Comparison of ENCODE assay signal across 1 cellular context in the genomic region with DNA sequence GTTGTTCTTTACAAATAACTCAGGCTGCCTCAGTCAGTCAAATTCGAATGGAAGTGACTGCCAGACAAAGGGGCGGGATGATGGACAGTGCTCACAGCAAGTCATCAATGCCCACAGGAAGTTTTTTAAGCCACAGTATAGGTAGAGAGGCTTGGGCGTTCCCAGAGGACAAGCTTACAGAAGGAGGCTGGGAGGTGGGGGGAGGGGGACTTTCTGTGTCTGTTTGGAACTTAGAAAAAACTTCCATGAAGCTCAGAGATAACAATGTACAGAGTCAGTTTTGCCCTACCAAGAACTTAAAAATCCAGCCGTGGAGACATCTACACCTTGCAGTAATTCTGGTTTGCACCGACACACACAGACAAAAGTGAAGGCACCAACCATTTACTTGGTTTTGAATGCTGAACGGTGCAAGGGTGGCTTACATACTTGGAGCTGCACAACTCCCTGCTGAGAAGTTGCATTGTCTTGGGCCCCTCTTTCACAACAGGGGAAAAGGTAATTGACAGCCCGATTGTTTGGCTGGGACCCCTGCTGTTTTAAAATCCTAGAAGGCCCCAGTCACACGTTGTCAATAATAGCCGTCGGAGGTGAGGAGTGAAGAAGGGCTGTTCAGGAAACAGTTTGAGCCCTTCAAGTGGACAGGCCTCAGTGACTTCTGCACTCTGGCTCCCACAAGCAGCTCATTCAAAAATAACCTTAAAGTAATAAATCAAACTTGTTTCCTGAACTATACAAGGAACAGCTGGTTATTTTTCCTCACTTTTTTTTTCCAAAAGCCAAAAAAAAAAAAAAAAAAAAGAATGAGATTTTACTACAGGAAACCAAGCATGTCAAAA.
A peak's percentile ranks its signal among the peaks of the same experiment; 100 is the strongest.
TF ChIP-seq lines count a peak whose summit lies in the region.

No MANE protein-coding gene starts in this region.

TF ChIP-seq in WTC11, 78 proteins besides CTCF, POLR2A, EP300 and RAD21 (continued from another document and continues in another):
- TF ChIP-seq, protein P1, sequence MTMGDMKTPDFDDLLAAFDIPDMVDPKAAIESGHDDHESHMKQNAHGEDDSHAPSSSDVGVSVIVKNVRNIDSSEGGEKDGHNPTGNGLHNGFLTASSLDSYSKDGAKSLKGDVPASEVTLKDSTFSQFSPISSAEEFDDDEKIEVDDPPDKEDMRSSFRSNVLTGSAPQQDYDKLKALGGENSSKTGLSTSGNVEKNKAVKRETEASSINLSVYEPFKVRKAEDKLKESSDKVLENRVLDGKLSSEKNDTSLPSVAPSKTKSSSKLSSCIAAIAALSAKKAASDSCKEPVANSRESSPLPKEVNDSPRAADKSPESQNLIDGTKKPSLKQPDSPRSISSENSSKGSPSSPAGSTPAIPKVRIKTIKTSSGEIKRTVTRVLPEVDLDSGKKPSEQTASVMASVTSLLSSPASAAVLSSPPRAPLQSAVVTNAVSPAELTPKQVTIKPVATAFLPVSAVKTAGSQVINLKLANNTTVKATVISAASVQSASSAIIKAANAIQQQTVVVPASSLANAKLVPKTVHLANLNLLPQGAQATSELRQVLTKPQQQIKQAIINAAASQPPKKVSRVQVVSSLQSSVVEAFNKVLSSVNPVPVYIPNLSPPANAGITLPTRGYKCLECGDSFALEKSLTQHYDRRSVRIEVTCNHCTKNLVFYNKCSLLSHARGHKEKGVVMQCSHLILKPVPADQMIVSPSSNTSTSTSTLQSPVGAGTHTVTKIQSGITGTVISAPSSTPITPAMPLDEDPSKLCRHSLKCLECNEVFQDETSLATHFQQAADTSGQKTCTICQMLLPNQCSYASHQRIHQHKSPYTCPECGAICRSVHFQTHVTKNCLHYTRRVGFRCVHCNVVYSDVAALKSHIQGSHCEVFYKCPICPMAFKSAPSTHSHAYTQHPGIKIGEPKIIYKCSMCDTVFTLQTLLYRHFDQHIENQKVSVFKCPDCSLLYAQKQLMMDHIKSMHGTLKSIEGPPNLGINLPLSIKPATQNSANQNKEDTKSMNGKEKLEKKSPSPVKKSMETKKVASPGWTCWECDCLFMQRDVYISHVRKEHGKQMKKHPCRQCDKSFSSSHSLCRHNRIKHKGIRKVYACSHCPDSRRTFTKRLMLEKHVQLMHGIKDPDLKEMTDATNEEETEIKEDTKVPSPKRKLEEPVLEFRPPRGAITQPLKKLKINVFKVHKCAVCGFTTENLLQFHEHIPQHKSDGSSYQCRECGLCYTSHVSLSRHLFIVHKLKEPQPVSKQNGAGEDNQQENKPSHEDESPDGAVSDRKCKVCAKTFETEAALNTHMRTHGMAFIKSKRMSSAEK (CRISPR knock-in tag; IDR thresholded peaks at IDR 0.05; ENCODE audit: borderline replicate concordance) = no peak
- no peak for TF ChIP-seq ZNF416 (CRISPR knock-in tag; IDR thresholded peaks at IDR 0.05)
- TF ChIP-seq TEAD1 (CRISPR knock-in tag; IDR thresholded peaks at IDR 0.05) = peak; percentile 20; the same call in 1 of the 2 replicates
- TF ChIP-seq, protein P2, sequence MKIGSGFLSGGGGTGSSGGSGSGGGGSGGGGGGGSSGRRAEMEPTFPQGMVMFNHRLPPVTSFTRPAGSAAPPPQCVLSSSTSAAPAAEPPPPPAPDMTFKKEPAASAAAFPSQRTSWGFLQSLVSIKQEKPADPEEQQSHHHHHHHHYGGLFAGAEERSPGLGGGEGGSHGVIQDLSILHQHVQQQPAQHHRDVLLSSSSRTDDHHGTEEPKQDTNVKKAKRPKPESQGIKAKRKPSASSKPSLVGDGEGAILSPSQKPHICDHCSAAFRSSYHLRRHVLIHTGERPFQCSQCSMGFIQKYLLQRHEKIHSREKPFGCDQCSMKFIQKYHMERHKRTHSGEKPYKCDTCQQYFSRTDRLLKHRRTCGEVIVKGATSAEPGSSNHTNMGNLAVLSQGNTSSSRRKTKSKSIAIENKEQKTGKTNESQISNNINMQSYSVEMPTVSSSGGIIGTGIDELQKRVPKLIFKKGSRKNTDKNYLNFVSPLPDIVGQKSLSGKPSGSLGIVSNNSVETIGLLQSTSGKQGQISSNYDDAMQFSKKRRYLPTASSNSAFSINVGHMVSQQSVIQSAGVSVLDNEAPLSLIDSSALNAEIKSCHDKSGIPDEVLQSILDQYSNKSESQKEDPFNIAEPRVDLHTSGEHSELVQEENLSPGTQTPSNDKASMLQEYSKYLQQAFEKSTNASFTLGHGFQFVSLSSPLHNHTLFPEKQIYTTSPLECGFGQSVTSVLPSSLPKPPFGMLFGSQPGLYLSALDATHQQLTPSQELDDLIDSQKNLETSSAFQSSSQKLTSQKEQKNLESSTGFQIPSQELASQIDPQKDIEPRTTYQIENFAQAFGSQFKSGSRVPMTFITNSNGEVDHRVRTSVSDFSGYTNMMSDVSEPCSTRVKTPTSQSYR (CRISPR knock-in tag; IDR thresholded peaks at IDR 0.05) = no peak
- no peak for TF ChIP-seq ETV6 (CRISPR knock-in tag; IDR thresholded peaks at IDR 0.05)
- TF ChIP-seq, protein P3, sequence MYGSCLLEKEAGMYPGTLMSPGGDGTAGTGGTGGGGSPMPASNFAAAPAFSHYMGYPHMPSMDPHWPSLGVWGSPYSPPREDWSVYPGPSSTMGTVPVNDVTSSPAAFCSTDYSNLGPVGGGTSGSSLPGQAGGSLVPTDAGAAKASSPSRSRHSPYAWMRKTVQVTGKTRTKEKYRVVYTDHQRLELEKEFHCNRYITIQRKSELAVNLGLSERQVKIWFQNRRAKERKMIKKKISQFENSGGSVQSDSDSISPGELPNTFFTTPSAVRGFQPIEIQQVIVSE (CRISPR knock-in tag; IDR thresholded peaks at IDR 0.05; ENCODE audit: borderline replicate concordance) = no peak
- TF ChIP-seq, protein P4, sequence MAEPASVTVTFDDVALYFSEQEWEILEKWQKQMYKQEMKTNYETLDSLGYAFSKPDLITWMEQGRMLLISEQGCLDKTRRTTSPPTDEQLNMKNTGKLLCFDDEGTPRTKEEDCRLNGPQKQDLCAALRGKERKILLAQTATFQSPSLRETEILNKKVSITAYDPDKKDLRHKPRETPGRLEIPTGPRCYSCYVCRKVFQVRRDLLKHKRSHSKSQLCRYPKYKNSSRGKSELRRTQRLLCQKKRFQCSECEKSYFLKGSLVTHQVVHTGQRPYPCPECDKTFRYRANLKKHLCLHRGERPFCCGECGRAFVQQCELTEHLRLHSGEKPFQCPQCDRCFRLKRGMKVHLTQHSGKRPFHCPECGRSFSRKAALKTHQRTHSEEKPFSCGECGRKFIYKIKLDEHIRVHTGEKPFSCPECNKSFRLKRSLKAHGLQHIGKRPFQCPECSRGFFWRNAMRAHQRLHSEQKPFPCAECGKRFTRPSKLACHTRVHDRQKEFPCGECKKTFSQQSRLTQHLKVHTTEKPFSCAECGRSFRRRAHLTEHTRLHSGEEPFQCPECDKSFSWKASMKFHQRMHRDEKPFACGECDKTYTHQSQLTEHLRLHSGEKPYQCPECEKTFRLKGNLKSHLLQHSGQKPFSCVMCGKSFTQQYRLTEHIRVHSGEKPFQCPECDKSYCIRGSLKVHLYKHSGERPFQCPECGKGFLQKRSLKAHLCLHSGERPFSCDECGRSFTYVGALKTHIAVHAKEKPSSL (CRISPR knock-in tag; conservative IDR thresholded peaks at IDR 0.05) = no peak
- TF ChIP-seq, protein P5, sequence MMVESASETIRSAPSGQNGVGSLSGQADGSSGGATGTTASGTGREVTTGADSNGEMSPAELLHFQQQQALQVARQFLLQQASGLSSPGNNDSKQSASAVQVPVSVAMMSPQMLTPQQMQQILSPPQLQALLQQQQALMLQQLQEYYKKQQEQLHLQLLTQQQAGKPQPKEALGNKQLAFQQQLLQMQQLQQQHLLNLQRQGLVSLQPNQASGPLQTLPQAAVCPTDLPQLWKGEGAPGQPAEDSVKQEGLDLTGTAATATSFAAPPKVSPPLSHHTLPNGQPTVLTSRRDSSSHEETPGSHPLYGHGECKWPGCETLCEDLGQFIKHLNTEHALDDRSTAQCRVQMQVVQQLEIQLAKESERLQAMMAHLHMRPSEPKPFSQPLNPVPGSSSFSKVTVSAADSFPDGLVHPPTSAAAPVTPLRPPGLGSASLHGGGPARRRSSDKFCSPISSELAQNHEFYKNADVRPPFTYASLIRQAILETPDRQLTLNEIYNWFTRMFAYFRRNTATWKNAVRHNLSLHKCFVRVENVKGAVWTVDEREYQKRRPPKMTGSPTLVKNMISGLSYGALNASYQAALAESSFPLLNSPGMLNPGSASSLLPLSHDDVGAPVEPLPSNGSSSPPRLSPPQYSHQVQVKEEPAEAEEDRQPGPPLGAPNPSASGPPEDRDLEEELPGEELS (CRISPR knock-in tag; IDR thresholded peaks at IDR 0.05) = peak; percentile 50; the same call in 1 of the 2 replicates
- no peak for TF ChIP-seq ZNF219 (CRISPR knock-in tag; IDR thresholded peaks at IDR 0.05; ENCODE audit: borderline replicate concordance)
- no peak for TF ChIP-seq CREM (CRISPR knock-in tag; IDR thresholded peaks at IDR 0.05)
- TF ChIP-seq, protein P6, sequence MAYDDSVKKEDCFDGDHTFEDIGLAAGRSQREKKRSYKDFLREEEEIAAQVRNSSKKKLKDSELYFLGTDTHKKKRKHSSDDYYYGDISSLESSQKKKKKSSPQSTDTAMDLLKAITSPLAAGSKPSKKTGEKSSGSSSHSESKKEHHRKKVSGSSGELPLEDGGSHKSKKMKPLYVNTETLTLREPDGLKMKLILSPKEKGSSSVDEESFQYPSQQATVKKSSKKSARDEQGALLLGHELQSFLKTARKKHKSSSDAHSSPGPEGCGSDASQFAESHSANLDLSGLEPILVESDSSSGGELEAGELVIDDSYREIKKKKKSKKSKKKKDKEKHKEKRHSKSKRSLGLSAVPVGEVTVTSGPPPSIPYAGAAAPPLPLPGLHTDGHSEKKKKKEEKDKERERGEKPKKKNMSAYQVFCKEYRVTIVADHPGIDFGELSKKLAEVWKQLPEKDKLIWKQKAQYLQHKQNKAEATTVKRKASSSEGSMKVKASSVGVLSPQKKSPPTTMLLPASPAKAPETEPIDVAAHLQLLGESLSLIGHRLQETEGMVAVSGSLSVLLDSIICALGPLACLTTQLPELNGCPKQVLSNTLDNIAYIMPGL (CRISPR knock-in tag; IDR thresholded peaks at IDR 0.05) = no peak
- TF ChIP-seq GTF2I (CRISPR knock-in tag; conservative IDR thresholded peaks at IDR 0.05) = no peak
- TF ChIP-seq, protein P7, sequence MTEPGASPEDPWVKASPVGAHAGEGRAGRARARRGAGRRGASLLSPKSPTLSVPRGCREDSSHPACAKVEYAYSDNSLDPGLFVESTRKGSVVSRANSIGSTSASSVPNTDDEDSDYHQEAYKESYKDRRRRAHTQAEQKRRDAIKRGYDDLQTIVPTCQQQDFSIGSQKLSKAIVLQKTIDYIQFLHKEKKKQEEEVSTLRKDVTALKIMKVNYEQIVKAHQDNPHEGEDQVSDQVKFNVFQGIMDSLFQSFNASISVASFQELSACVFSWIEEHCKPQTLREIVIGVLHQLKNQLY (CRISPR knock-in tag; IDR thresholded peaks at IDR 0.05) = no peak
- TF ChIP-seq HMGA2 (CRISPR knock-in tag; IDR thresholded peaks at IDR 0.05) = 0 out of 2 replicates have a peak, but pooled peaks have one; percentile 20
- TF ChIP-seq TEAD4 (CRISPR knock-in tag; IDR thresholded peaks at IDR 0.05) = no peak
- TF ChIP-seq PRRX2 (CRISPR knock-in tag; IDR thresholded peaks at IDR 0.05) = 0 out of 2 replicates have a peak, but pooled peaks have one; percentile 22
- TF ChIP-seq, protein P8, sequence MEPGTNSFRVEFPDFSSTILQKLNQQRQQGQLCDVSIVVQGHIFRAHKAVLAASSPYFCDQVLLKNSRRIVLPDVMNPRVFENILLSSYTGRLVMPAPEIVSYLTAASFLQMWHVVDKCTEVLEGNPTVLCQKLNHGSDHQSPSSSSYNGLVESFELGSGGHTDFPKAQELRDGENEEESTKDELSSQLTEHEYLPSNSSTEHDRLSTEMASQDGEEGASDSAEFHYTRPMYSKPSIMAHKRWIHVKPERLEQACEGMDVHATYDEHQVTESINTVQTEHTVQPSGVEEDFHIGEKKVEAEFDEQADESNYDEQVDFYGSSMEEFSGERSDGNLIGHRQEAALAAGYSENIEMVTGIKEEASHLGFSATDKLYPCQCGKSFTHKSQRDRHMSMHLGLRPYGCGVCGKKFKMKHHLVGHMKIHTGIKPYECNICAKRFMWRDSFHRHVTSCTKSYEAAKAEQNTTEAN (CRISPR knock-in tag; IDR thresholded peaks at IDR 0.05) = peak; percentile 46; the same call in 1 of the 2 replicates
- TF ChIP-seq MYBL2 (CRISPR knock-in tag; IDR thresholded peaks at IDR 0.05) = 0 out of 2 replicates have a peak, but pooled peaks have one; percentile 35
- TF ChIP-seq, protein P9, sequence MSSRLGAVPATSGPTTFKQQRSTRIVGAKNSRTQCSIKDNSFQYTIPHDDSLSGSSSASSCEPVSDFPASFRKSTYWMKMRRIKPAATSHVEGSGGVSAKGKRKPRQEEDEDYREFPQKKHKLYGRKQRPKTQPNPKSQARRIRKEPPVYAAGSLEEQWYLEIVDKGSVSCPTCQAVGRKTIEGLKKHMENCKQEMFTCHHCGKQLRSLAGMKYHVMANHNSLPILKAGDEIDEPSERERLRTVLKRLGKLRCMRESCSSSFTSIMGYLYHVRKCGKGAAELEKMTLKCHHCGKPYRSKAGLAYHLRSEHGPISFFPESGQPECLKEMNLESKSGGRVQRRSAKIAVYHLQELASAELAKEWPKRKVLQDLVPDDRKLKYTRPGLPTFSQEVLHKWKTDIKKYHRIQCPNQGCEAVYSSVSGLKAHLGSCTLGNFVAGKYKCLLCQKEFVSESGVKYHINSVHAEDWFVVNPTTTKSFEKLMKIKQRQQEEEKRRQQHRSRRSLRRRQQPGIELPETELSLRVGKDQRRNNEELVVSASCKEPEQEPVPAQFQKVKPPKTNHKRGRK (CRISPR knock-in tag; IDR thresholded peaks at IDR 0.05; ENCODE audit: borderline replicate concordance) = no peak
- TF ChIP-seq, protein P10, sequence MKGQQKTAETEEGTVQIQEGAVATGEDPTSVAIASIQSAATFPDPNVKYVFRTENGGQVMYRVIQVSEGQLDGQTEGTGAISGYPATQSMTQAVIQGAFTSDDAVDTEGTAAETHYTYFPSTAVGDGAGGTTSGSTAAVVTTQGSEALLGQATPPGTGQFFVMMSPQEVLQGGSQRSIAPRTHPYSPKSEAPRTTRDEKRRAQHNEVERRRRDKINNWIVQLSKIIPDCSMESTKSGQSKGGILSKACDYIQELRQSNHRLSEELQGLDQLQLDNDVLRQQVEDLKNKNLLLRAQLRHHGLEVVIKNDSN (CRISPR knock-in tag; IDR thresholded peaks at IDR 0.05) = no peak
- 0 out of 2 replicates have a peak, but pooled peaks have one; percentile 26 for TF ChIP-seq CREB1 (CRISPR knock-in tag; IDR thresholded peaks at IDR 0.05)
- TF ChIP-seq, protein P11, sequence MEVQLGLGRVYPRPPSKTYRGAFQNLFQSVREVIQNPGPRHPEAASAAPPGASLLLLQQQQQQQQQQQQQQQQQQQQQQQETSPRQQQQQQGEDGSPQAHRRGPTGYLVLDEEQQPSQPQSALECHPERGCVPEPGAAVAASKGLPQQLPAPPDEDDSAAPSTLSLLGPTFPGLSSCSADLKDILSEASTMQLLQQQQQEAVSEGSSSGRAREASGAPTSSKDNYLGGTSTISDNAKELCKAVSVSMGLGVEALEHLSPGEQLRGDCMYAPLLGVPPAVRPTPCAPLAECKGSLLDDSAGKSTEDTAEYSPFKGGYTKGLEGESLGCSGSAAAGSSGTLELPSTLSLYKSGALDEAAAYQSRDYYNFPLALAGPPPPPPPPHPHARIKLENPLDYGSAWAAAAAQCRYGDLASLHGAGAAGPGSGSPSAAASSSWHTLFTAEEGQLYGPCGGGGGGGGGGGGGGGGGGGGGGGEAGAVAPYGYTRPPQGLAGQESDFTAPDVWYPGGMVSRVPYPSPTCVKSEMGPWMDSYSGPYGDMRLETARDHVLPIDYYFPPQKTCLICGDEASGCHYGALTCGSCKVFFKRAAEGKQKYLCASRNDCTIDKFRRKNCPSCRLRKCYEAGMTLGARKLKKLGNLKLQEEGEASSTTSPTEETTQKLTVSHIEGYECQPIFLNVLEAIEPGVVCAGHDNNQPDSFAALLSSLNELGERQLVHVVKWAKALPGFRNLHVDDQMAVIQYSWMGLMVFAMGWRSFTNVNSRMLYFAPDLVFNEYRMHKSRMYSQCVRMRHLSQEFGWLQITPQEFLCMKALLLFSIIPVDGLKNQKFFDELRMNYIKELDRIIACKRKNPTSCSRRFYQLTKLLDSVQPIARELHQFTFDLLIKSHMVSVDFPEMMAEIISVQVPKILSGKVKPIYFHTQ (CRISPR knock-in tag; IDR thresholded peaks at IDR 0.05) = no peak
- no peak for TF ChIP-seq ZNF138 (CRISPR knock-in tag; conservative IDR thresholded peaks at IDR 0.05)
- TF ChIP-seq ZNF232 (CRISPR knock-in tag; IDR thresholded peaks at IDR 0.05) = no peak
- TF ChIP-seq, protein P12, sequence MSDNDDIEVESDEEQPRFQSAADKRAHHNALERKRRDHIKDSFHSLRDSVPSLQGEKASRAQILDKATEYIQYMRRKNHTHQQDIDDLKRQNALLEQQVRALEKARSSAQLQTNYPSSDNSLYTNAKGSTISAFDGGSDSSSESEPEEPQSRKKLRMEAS (CRISPR knock-in tag; IDR thresholded peaks at IDR 0.05) = no peak
